Comparison of ENCODE assay signal across 8 cellular contexts in the genomic region with DNA sequence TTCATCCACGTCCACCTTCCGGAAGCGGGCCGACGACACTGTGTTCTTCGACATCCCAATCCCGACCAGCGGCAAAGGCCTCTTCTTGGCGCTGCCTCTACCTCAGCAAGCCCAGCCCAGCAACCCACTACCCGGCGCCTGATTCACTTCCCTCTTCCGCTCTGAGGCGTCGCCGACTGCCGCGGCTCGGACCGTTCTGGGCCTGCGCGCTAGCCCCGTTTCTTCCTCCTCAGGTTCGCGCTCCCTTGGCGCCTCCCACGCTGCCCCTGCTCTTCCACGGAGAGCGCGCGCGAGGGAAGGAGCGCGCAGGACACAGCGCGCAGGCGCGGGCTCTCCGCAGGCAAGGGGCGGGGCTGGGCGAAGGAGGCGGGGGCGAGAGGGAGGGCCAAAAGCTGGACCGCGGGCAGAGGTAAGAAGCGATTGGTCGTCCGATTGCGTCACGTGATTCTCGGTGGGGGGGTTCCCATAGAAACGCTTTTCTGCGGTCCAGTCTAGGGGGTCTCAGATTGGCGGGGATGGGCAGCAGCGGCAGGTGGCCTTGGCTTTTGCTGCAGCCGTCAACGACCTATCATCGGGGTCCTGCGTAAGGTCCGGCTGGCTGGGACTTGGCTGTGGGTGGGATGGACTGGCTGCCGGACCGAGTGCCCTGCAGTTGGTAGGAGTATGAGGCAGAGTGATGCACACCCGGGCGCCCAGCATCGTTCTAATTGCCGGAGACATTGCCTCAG. TPM values are rescaled to one million over a fixed set of nuclear protein-coding genes. Genes with fewer than 3 reads are reported as not detected.
DNase-seq lines count a peak whose midpoint lies in the region; ATAC-seq and TF ChIP-seq lines count a peak whose summit lies in the region.

A gene (minus strand): TSS at position 178 of the 728 bp plus-strand sequence. CDS start 124 bp downstream, at position 54.

- H3K4me3 ChIP-seq in testis, result peak within 1 kb of the TSS; percentile 74 to 99

- H3K4me1 ChIP-seq in testis, result peaks cover 33% of the 10 kb centered on the region

- intact Hi-C loops in testis (cut with DNase I; ENCODE audit: low total_unique reads), result no loop called here

- DNase-seq in GM04504 (ENCODE audit: low read depth) (peak; percentile 97), NCI-H1092 treated with DMSO at 0.1 percent for 48 hours (lab: John Stamatoyannopoulos, UW) (peak; percentile 99), SKM-1 (lab: John Stamatoyannopoulos, UW; ENCODE audit: unreplicated experiment) (peak; percentile 100), glomerular endothelial cell (ENCODE audit: extremely low read depth, low read depth, low spot score) (peak; percentile 78), omental fat pad (ENCODE audit: low spot score) (peak; percentile 89), testis (peak; percentile 97)
- DNase-seq in activated naive CD4-positive, alpha-beta T cell treated with anti-CD3 and anti-CD28 coated beads, Interleukin-2, amount 50 U/mL, for 72 hours (ENCODE audit: low spot score in 2 of 2), result peak; percentile 97

- ATAC-seq in HG02588 (IDR thresholded peaks at IDR 0.05; ENCODE audit: unreplicated experiment) (peak; percentile 83), omental fat pad (ENCODE audit: low FRiP score) (peak; percentile 97)
- peak; percentile 89 to 92 for ATAC-seq in activated naive CD4-positive, alpha-beta T cell treated with anti-CD3 and anti-CD28 coated beads, Interleukin-2, amount 50 U/mL, for 72 hours

- peak within 1 kb of the TSS; percentile 96 to 100 for H3K27ac Mint-ChIP-seq in activated naive CD4-positive, alpha-beta T cell treated with anti-CD3 and anti-CD28 coated beads, Interleukin-2, amount 50 U/mL, for 72 hours

- peaks cover 20 to 44% of the 10 kb centered on the region in 2 donors for H3K36me3 Mint-ChIP-seq in activated naive CD4-positive, alpha-beta T cell treated with anti-CD3 and anti-CD28 coated beads, Interleukin-2, amount 50 U/mL, for 72 hours

- TF ChIP-seq CTCF in omental fat pad (IDR thresholded peaks at IDR 0.05) (no peak), testis (IDR thresholded peaks at IDR 0.05) (no peak)

- H3K27me3 ChIP-seq in testis, result no peaks in the 10 kb centered on the region

- WGBS in testis, 2 donors, result 0 to 1% methylated on average over 22 to 65 of the region's 65 CpGs

- H3K9me3 Mint-ChIP-seq in activated naive CD4-positive, alpha-beta T cell treated with anti-CD3 and anti-CD28 coated beads, Interleukin-2, amount 50 U/mL, for 72 hours, result no peaks in the 10 kb centered on the region

- H3K9me3 ChIP-seq in testis, result no peaks in the 10 kb centered on the region

- peak within 1 kb of the TSS; percentile 96 to 97 for H3K27ac ChIP-seq in testis

- H3K36me3 ChIP-seq in testis (ENCODE audit: low read depth, missing control alignments), result no peaks in the 10 kb centered on the region

- TF ChIP-seq POLR2A in testis (IDR thresholded peaks at IDR 0.05), result peak; percentile 75

RNA-seq across cellular contexts. Expression of the gene that starts here (rescaled TPM):
- total RNA-seq in activated naive CD4-positive, alpha-beta T cell treated with anti-CD3 and anti-CD28 coated beads, Interleukin-2, amount 50 U/mL, for 72 hours, result 100 to 1,000 TPM; 183 to 213 TPM
- total RNA-seq in glomerular endothelial cell, result 173 and 214 TPM in 2 replicates
- 10 to 100 TPM; 68.7 to 99.2 (median 90.2) TPM for total RNA-seq in omental fat pad
- 10 to 100 TPM; 55.8 to 66.6 TPM for total RNA-seq in testis
- 136 TPM for polyA plus RNA-seq in testis (ENCODE audit: insufficient read depth, low read depth, low replicate concordance)

Comparison
In these comparisons a context has a peak if more than half of its experiments do, and no peak if none do; other contexts are left out.
1. Peak in every context shown above with its lines: DNase-seq, ATAC-seq, H3K4me3 ChIP-seq and H3K27ac ChIP-seq.